In the genomic region with DNA sequence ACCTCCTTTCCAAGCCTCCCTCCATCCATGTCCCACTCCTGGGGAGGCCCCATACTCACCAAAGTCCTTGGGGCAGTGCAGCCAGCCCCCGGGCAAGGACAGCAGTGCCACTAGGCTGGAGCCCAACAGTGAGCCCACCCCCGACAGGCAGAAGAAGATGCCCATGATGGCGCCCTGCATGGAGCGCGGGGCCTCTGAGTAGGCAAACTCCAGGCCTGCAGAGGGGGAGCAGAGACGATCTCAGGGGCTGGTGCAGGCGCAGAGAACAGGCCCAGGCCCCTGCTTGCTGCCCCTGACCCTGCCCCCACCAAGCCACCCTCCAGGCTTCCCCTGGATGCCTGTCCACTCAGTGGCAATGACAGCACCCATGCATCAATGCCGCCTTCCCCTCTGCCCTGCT, we compare ENCODE assay signal across 18 cellular contexts. TPM values are rescaled to one million over a fixed set of nuclear protein-coding genes. Genes with fewer than 3 reads are reported as not detected.
"Had no signal": no experiment of that assay in that cellular context is flagged by ENCODE, and none has a peak within 500 bp of the region (broad histone marks: within the 10 kb centered on the region; RNA-seq: fewer than 3 reads in every experiment).

No MANE protein-coding gene starts in this region.

- H3K9me3 ChIP-seq: suprapubic skin, transverse colon had no signal

- H3K9me3 Mint-ChIP-seq: activated T-cell treated with anti-CD3 and anti-CD28 coated beads, Interleukin-2, amount 50 U/mL, for 4 hours; naive thymus-derived CD4-positive, alpha-beta T cell; stimulated activated naive CD8-positive, alpha-beta T cell treated with anti-CD3 and anti-CD28 coated beads, Interleukin-15, amount 100 ng/mL, for 72 hours had no signal

- ATAC-seq: activated CD4-positive, CD25-positive, alpha-beta regulatory T cell treated with anti-CD3 and anti-CD28 coated beads, Interleukin-2, amount 50 U/mL, for 24 hours; activated T-cell treated with anti-CD3 and anti-CD28 coated beads, Interleukin-2, amount 50 U/mL, for 4 hours; naive thymus-derived CD4-positive, alpha-beta T cell; stimulated activated naive CD8-positive, alpha-beta T cell treated with anti-CD3 and anti-CD28 coated beads, Interleukin-15, amount 100 ng/mL, for 72 hours had no signal

- H3K36me3 ChIP-seq: transverse colon had no signal

- H3K4me1 Mint-ChIP-seq: stimulated activated naive CD8-positive, alpha-beta T cell treated with anti-CD3 and anti-CD28 coated beads, Interleukin-15, amount 100 ng/mL, for 72 hours had no signal

- H3K27me3 ChIP-seq: suprapubic skin, transverse colon had no signal

- H3K27me3 Mint-ChIP-seq: naive thymus-derived CD4-positive, alpha-beta T cell; stimulated activated naive CD8-positive, alpha-beta T cell treated with anti-CD3 and anti-CD28 coated beads, Interleukin-15, amount 100 ng/mL, for 72 hours had no signal

- H3K4me3 Mint-ChIP-seq: activated T-cell treated with anti-CD3 and anti-CD28 coated beads, Interleukin-2, amount 50 U/mL, for 4 hours; naive thymus-derived CD4-positive, alpha-beta T cell; stimulated activated naive CD8-positive, alpha-beta T cell treated with anti-CD3 and anti-CD28 coated beads, Interleukin-15, amount 100 ng/mL, for 72 hours had no signal

- H3K27ac ChIP-seq: suprapubic skin, transverse colon had no signal

- H3K4me3 ChIP-seq: suprapubic skin, transverse colon had no signal

- DNase-seq: activated CD4-positive, alpha-beta T cell treated with anti-CD3 and anti-CD28 coated beads, Interleukin-2, amount 50 U/mL, for 1 hour; activated CD8-positive, alpha-beta memory T cell treated with anti-CD3 and anti-CD28 coated beads, Interleukin-2, amount 50 U/mL, for 4 hours; activated effector memory CD4-positive, alpha-beta T cell treated with Interleukin-2 at 50 U/mL for 16 hours; activated naive CD4-positive, alpha-beta T cell treated with anti-CD3 and anti-CD28 coated beads, Interleukin-2, amount 50 U/mL, for 16 hours; activated T-cell treated with anti-CD3 and anti-CD28 coated beads, Interleukin-2, amount 50 U/mL, for 4 hours; cortex of kidney; erythroblast; foreskin melanocyte; glutamatergic neuron; kidney; mesendoderm; naive thymus-derived CD4-positive, alpha-beta T cell; occipital lobe; stimulated activated naive CD8-positive, alpha-beta T cell treated with anti-CD3 and anti-CD28 coated beads, Interleukin-15, amount 100 ng/mL, for 72 hours; T-helper 1 cell; transverse colon had no signal

RNA-seq across cellular contexts. Expression of a gene that starts 13.6 kb away (rescaled TPM):
- polyA plus RNA-seq: naive thymus-derived CD4-positive, alpha-beta T cell had no signal
